8 cellular contexts compared by ENCODE assay signal in genomic region chr12:46263140-46264017, GRCh38. TPM values are rescaled to one million over a fixed set of nuclear protein-coding genes. Genes with fewer than 3 reads are reported as not detected.
DNase-seq lines count a peak whose midpoint lies in the region; ATAC-seq and TF ChIP-seq lines count a peak whose summit lies in the region.

No MANE protein-coding gene starts in this region.

- no peak for TF ChIP-seq POLR2A in Peyer's patch (IDR thresholded peaks at IDR 0.05)

- H3K4me1 Mint-ChIP-seq in CD4-positive, CD25-positive, alpha-beta regulatory T cell: peaks cover 17 to 27% (median 21%) of the 10 kb centered on the region in 4 donors
- peaks cover 0 to 24% of the 10 kb centered on the region in 2 donors for H3K4me1 Mint-ChIP-seq in natural killer cell treated with Interleukin-12 subunit alpha and Interleukin-12 subunit beta and Interleukin-15 and Interleukin-18, amount 100 ng/mL, for 72 hours (ENCODE audit: low read depth in 2 of 2)

- dilution Hi-C loops in mammary epithelial cell (cut with HindIII; ENCODE audit: low sequenced_read_pairs): no loop called here

- no peaks in the 10 kb centered on the region for H3K9me3 ChIP-seq in CD4-positive, CD25-positive, alpha-beta regulatory T cell (ENCODE audit: control insufficient read depth in 2 of 2, low read length in 2 of 2)
- H3K9me3 ChIP-seq in mammary epithelial cell (replicated peaks; ENCODE audit: insufficient read depth, low read length) (no peaks in the 10 kb centered on the region), Peyer's patch (no peaks in the 10 kb centered on the region)

- peak overlapping the region in 2 of 3 donors; percentile 69 to 79 for H3K27ac Mint-ChIP-seq in CD4-positive, CD25-positive, alpha-beta regulatory T cell
- H3K27ac Mint-ChIP-seq in natural killer cell treated with Interleukin-12 subunit alpha and Interleukin-12 subunit beta and Interleukin-15 and Interleukin-18, amount 100 ng/mL, for 72 hours: no peak overlapping the region

- DNase-seq in CD4-positive, CD25-positive, alpha-beta regulatory T cell: no peak
- no peak for DNase-seq in mammary epithelial cell
- DNase-seq in natural killer cell treated with Interleukin-12 subunit alpha and Interleukin-12 subunit beta and Interleukin-15 and Interleukin-18, amount 100 ng/mL, for 72 hours (ENCODE audit: low spot score): no peak
- DNase-seq in NCI-H446 treated with DMSO at 0.1 percent for 48 hours (lab: John Stamatoyannopoulos, UW): no peak
- no peak for DNase-seq in activated effector memory CD4-positive, alpha-beta T cell treated with anti-CD3 and anti-CD28 coated beads, Interleukin-2, amount 50 U/mL, for 16 hours
- DNase-seq in Peyer's patch: no peak
- DNase-seq in glomerular visceral epithelial cell (ENCODE audit: extremely low spot score): no peak

- no peaks in the 10 kb centered on the region for H3K36me3 Mint-ChIP-seq in CD4-positive, CD25-positive, alpha-beta regulatory T cell
- H3K36me3 Mint-ChIP-seq in natural killer cell treated with Interleukin-12 subunit alpha and Interleukin-12 subunit beta and Interleukin-15 and Interleukin-18, amount 100 ng/mL, for 72 hours: no peaks in the 10 kb centered on the region

- H2AFZ ChIP-seq in mammary epithelial cell (ENCODE audit: low read depth, low read length): no peak overlapping the region

- peak overlapping the region; percentile 96 for H3K27ac ChIP-seq in CD4-positive, CD25-positive, alpha-beta regulatory T cell (ENCODE audit: insufficient read depth, low read length, poor library complexity, severe bottlenecking)
- H3K27ac ChIP-seq in mammary epithelial cell (ENCODE audit: insufficient read depth, low read depth, low read length): peak overlapping the region; percentile 27
- no peak overlapping the region for H3K27ac ChIP-seq in Peyer's patch

- no peak for TF ChIP-seq EP300 in Ishikawa (IDR thresholded peaks at IDR 0.05; ENCODE audit: borderline replicate concordance)

- no peak for TF ChIP-seq RAD21 in Ishikawa (IDR thresholded peaks at IDR 0.05; ENCODE audit: low read depth)

- in situ Hi-C loops in mammary epithelial cell (cut with MboI; ENCODE audit: low sequenced_read_pairs in 2 of 2): loop anchor here in 1 of 2 donors (10.0 to 25.0 kb wide), 2 partner anchors 91 to 299 kb away; no protein-coding TSS in a partner anchor

- ATAC-seq in CD4-positive, CD25-positive, alpha-beta regulatory T cell (ENCODE audit: low read depth in 2 of 2): no peak
- no peak for ATAC-seq in natural killer cell treated with Interleukin-12 subunit alpha and Interleukin-12 subunit beta and Interleukin-15 and Interleukin-18, amount 100 ng/mL, for 72 hours

- no peaks in the 10 kb centered on the region for H3K27me3 Mint-ChIP-seq in CD4-positive, CD25-positive, alpha-beta regulatory T cell
- H3K27me3 Mint-ChIP-seq in natural killer cell treated with Interleukin-12 subunit alpha and Interleukin-12 subunit beta and Interleukin-15 and Interleukin-18, amount 100 ng/mL, for 72 hours: no peaks in the 10 kb centered on the region

- WGBS in mammary epithelial cell (ENCODE audit: low coverage, missing lambda C conversion rate): 89% methylated on average over 6 of the region's 6 CpGs

- H3K9ac ChIP-seq in mammary epithelial cell (ENCODE audit: insufficient read depth, low read length): peak overlapping the region; percentile 26

- no peaks in the 10 kb centered on the region for H3K9me3 Mint-ChIP-seq in CD4-positive, CD25-positive, alpha-beta regulatory T cell
- no peaks in the 10 kb centered on the region for H3K9me3 Mint-ChIP-seq in natural killer cell treated with Interleukin-12 subunit alpha and Interleukin-12 subunit beta and Interleukin-15 and Interleukin-18, amount 100 ng/mL, for 72 hours

- intact Hi-C loops in mammary epithelial cell (cut with micrococcal nuclease): no loop called here

- no TSS peak for BruUV-seq in mammary epithelial cell (replicated peaks; lab: Mats Ljungman, UMichigan)

- TF ChIP-seq CTCF in mammary epithelial cell (conservative IDR thresholded peaks at IDR 0.05 in 1 of 2, IDR thresholded peaks at IDR 0.05 in 1 of 2; ENCODE audit: extremely low read depth in 1 of 2, insufficient read depth in 1 of 2, low read depth in 1 of 2, low read length in 2 of 2): peak; percentile 8 to 37
- TF ChIP-seq CTCF in Peyer's patch (IDR thresholded peaks at IDR 0.05): peak in 2 of 6 experiments; percentile 16 to 21

- peaks cover 18% of the 10 kb centered on the region for H3K36me3 ChIP-seq in CD4-positive, CD25-positive, alpha-beta regulatory T cell (ENCODE audit: control insufficient read depth, insufficient read depth, low read length)
- no peaks in the 10 kb centered on the region for H3K36me3 ChIP-seq in mammary epithelial cell (ENCODE audit: insufficient read depth, low read length)
- H3K36me3 ChIP-seq in Peyer's patch: no peaks in the 10 kb centered on the region

- H3K4me3 ChIP-seq in CD4-positive, CD25-positive, alpha-beta regulatory T cell (ENCODE audit: low read depth, low read length): peak overlapping the region; percentile 90
- H3K4me3 ChIP-seq in mammary epithelial cell (replicated peaks in 1 of 3; ENCODE audit: insufficient read depth in 1 of 3, low read depth in 2 of 3, low read length in 3 of 3) (no peak overlapping the region), Peyer's patch (no peak overlapping the region)

- CTCF ChIA-PET in mammary epithelial cell (lab: Charles Lee; ENCODE audit: low non-redundant PET): interaction anchor here (0.6 kb wide), 2 partner anchors 398 to 758 kb away, joined by 3 to 4 read pairs; no protein-coding TSS in a partner anchor

- H3K79me2 ChIP-seq in mammary epithelial cell (ENCODE audit: insufficient read depth, low read length): peaks cover 98% of the 10 kb centered on the region

- H3K4me3 Mint-ChIP-seq in CD4-positive, CD25-positive, alpha-beta regulatory T cell: peak overlapping the region in 3 of 4 donors; percentile 55 to 91 (median 77)
- peak overlapping the region; percentile 2 for H3K4me3 Mint-ChIP-seq in natural killer cell treated with Interleukin-12 subunit alpha and Interleukin-12 subunit beta and Interleukin-15 and Interleukin-18, amount 100 ng/mL, for 72 hours

- H4K20me1 ChIP-seq in mammary epithelial cell (ENCODE audit: insufficient read depth, low read length): peaks cover 33% of the 10 kb centered on the region

- H3K4me1 ChIP-seq in CD4-positive, CD25-positive, alpha-beta regulatory T cell (ENCODE audit: control insufficient read depth, insufficient read depth, low read length, poor library complexity, severe bottlenecking): peaks cover 85% of the 10 kb centered on the region
- H3K4me1 ChIP-seq in mammary epithelial cell (ENCODE audit: insufficient read depth, low read length) (peaks cover 61% of the 10 kb centered on the region), Peyer's patch (peaks cover 0 to 4% (median 0%) of the 10 kb centered on the region in 4 donors)

- H3K4me2 ChIP-seq in mammary epithelial cell (ENCODE audit: insufficient read depth, low read depth, low read length): peak overlapping the region; percentile 99

- H3K27me3 ChIP-seq in CD4-positive, CD25-positive, alpha-beta regulatory T cell (ENCODE audit: control insufficient read depth, insufficient read depth, low read length): no peaks in the 10 kb centered on the region
- H3K27me3 ChIP-seq in mammary epithelial cell (ENCODE audit: insufficient read depth, low read length) (no peaks in the 10 kb centered on the region), Peyer's patch (no peaks in the 10 kb centered on the region)

TF ChIP-seq in Ishikawa, 13 proteins besides CTCF, POLR2A, EP300 and RAD21:
- TF ChIP-seq TEAD4 (IDR thresholded peaks at IDR 0.05): peak; percentile 71
- TF ChIP-seq CREB1 (IDR thresholded peaks at IDR 0.05; ENCODE audit: low read depth): no peak

RNA-seq across cellular contexts. Expression of gene SLC38A1, which starts 5.5 kb away (rescaled TPM):
- 342 TPM for total RNA-seq in CD4-positive, CD25-positive, alpha-beta regulatory T cell
- polyA plus RNA-seq in CD4-positive, CD25-positive, alpha-beta regulatory T cell: 100 to 1,000 TPM; 257 to 279 (median 272) TPM
- total RNA-seq in mammary epithelial cell (100 to 1,000 TPM; 208 to 360 TPM), Peyer's patch (10 to 100 TPM; 41.9 to 82.3 (median 49.8) TPM)
- 106 TPM for polyA plus RNA-seq in mammary epithelial cell
- polyA minus RNA-seq in mammary epithelial cell: 301 TPM
- total RNA-seq in natural killer cell treated with Interleukin-12 subunit alpha and Interleukin-12 subunit beta and Interleukin-15 and Interleukin-18, amount 100 ng/mL, for 72 hours: 100 to 1,000 TPM; 142 to 169 TPM

Comparison
In these comparisons a context has a peak if more than half of its experiments do, and no peak if none do; other contexts are left out.
1. H3K27ac ChIP-seq: peak in CD4-positive, CD25-positive, alpha-beta regulatory T cell (single experiment) and mammary epithelial cell (single experiment); none in Peyer's patch (0 of 4).
2. H3K27ac Mint-ChIP-seq: peak in CD4-positive, CD25-positive, alpha-beta regulatory T cell (2 of 3); none in natural killer cell treated with Interleukin-12 subunit alpha and Interleukin-12 subunit beta and Interleukin-15 and Interleukin-18, amount 100 ng/mL, for 72 hours (0 of 2).